In genomic region chr3:185737020-185737419, GRCh38 we compare ENCODE assay signal across 1 cellular context.
TF ChIP-seq lines count a peak whose summit lies in the region.

No MANE protein-coding gene starts in this region.

TF ChIP-seq in IMR-90, 13 proteins besides CTCF, POLR2A, EP300 and RAD21 (continued from another document):
- TF ChIP-seq, protein P1, sequence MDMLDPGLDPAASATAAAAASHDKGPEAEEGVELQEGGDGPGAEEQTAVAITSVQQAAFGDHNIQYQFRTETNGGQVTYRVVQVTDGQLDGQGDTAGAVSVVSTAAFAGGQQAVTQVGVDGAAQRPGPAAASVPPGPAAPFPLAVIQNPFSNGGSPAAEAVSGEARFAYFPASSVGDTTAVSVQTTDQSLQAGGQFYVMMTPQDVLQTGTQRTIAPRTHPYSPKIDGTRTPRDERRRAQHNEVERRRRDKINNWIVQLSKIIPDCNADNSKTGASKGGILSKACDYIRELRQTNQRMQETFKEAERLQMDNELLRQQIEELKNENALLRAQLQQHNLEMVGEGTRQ (IDR thresholded peaks at IDR 0.05; ENCODE audit: low read depth, low read length) = no peak
- TF ChIP-seq MAZ (IDR thresholded peaks at IDR 0.05; ENCODE audit: borderline replicate concordance, low read depth, low read length) (no peak), RCOR1 (IDR thresholded peaks at IDR 0.05; ENCODE audit: insufficient replicate concordance, low read length) (no peak), NFE2L2 (IDR thresholded peaks at IDR 0.05; ENCODE audit: low read depth, low read length) (no peak), BHLHE40 (IDR thresholded peaks at IDR 0.05; ENCODE audit: low read depth, low read length) (no peak), MXI1 (IDR thresholded peaks at IDR 0.05; ENCODE audit: borderline replicate concordance, low read depth, low read length) (no peak), RFX5 (IDR thresholded peaks at IDR 0.05; ENCODE audit: low read depth, low read length) (no peak), SMC3 (IDR thresholded peaks at IDR 0.05; ENCODE audit: low read depth, low read length) (no peak)
